15 cellular contexts compared by ENCODE assay signal in genomic region chr14:101973356-101973755, GRCh38. TPM values are rescaled to one million over a fixed set of nuclear protein-coding genes. Genes with fewer than 3 reads are reported as not detected.
DNase-seq lines count a peak whose midpoint lies in the region; ATAC-seq and TF ChIP-seq lines count a peak whose summit lies in the region.
"Had no signal": no experiment of that assay in that cellular context is flagged by ENCODE, and none has a peak within 500 bp of the region (broad histone marks: within the 10 kb centered on the region; RNA-seq: fewer than 3 reads in every experiment).

No MANE protein-coding gene starts in this region.

- no TSS peak for BruUV-seq in MCF 10A (replicated peaks; lab: Mats Ljungman, UMichigan)

- intact Hi-C loops in left ventricle myocardium inferior (cut with micrococcal nuclease): no loop called here
- intact Hi-C loops in cardiac septum (cut with DNase I): no loop called here
- intact Hi-C loops in MCF 10A (cut with micrococcal nuclease): no loop called here
- intact Hi-C loops in uterus (cut with DNase I; ENCODE audit: low total_unique reads): no loop called here

- POLR2A ChIA-PET in MCF 10A (lab: Yijun Ruan, JAX): interaction anchor here (0.9 to 4.0 kb wide), 7 partner anchors 8 to 1940 kb away, joined by 3 to 34 read pairs (median 4); partner anchors contain the start of gene DYNC1H1

- H3K9me3 ChIP-seq in left ventricle myocardium inferior (replicated peaks) (no peaks in the 10 kb centered on the region), uterus (no peaks in the 10 kb centered on the region)

- H3K36me3 Mint-ChIP-seq in MCF 10A (ENCODE audit: insufficient read depth, unreplicated experiment): peaks cover 64% of the 10 kb centered on the region

- ATAC-seq in omental fat pad (ENCODE audit: low FRiP score): no peak
- ATAC-seq: K562 had no signal

- peak overlapping the region; percentile 62 for H3K4me3 Mint-ChIP-seq in MCF 10A (ENCODE audit: unreplicated experiment)
- H3K4me3 Mint-ChIP-seq: activated naive CD8-positive, alpha-beta T cell treated with anti-CD3 and anti-CD28 coated beads, Interleukin-2, amount 10 ng/mL, durations not matched to agents 7 days and 5 days; nephron progenitor cell had no signal

- CTCF ChIA-PET in MCF 10A (lab: Yijun Ruan, JAX): interaction anchor here (0.7 to 4.6 kb wide), 4 partner anchors 12 to 1388 kb away, joined by 3 to 31 read pairs (median 3); no protein-coding TSS in a partner anchor

- peaks cover 38% of the 10 kb centered on the region for H3K36me3 ChIP-seq in left ventricle myocardium inferior
- no peaks in the 10 kb centered on the region for H3K36me3 ChIP-seq in uterus

- no peak overlapping the region for H3K4me3 ChIP-seq in left ventricle myocardium inferior
- no peak overlapping the region for H3K4me3 ChIP-seq in uterus
- H3K4me3 ChIP-seq: K562 had no signal

- no peak for TF ChIP-seq POLR2A in uterus (IDR thresholded peaks at IDR 0.05)

- no peak for TF ChIP-seq CTCF in left ventricle myocardium inferior (IDR thresholded peaks at IDR 0.05; ENCODE audit: borderline replicate concordance)
- TF ChIP-seq CTCF in MCF 10A (IDR thresholded peaks at IDR 0.05; ENCODE audit: unreplicated experiment): no peak
- no peak for TF ChIP-seq CTCF in uterus (IDR thresholded peaks at IDR 0.05)
- TF ChIP-seq CTCF in omental fat pad (IDR thresholded peaks at IDR 0.05): no peak

- no peaks in the 10 kb centered on the region for H3K27me3 Mint-ChIP-seq in MCF 10A (ENCODE audit: insufficient read depth, unreplicated experiment)
- H3K27me3 Mint-ChIP-seq: activated naive CD8-positive, alpha-beta T cell treated with anti-CD3 and anti-CD28 coated beads, Interleukin-2, amount 10 ng/mL, durations not matched to agents 7 days and 5 days had no signal

- peak overlapping the region; percentile 83 for H3K27ac ChIP-seq in left ventricle myocardium inferior (replicated peaks)
- peak overlapping the region; percentile 68 to 88 for H3K27ac ChIP-seq in uterus
- H3K27ac ChIP-seq: VCaP had no signal

- H3K9me3 Mint-ChIP-seq in MCF 10A (ENCODE audit: unreplicated experiment): no peaks in the 10 kb centered on the region
- H3K9me3 Mint-ChIP-seq: activated naive CD8-positive, alpha-beta T cell treated with anti-CD3 and anti-CD28 coated beads, Interleukin-2, amount 10 ng/mL, durations not matched to agents 7 days and 5 days; nephron progenitor cell had no signal

- peak overlapping the region; percentile 94 for H3K27ac Mint-ChIP-seq in MCF 10A (ENCODE audit: low read depth, unreplicated experiment)
- H3K27ac Mint-ChIP-seq: activated naive CD8-positive, alpha-beta T cell treated with anti-CD3 and anti-CD28 coated beads, Interleukin-2, amount 10 ng/mL, durations not matched to agents 7 days and 5 days; nephron progenitor cell had no signal

- H3K4me1 ChIP-seq in left ventricle myocardium inferior: peaks cover 66% of the 10 kb centered on the region
- peaks cover 0 to 12% of the 10 kb centered on the region in 2 donors for H3K4me1 ChIP-seq in uterus

- no peak for DNase-seq in left ventricle myocardium inferior
- no peak for DNase-seq in cardiac septum (ENCODE audit: low spot score)
- DNase-seq in MCF 10A (ENCODE audit: unreplicated experiment): peak; percentile 22
- peak; percentile 31 to 48 for DNase-seq in lung microvascular endothelial cell (ENCODE audit: low read depth in 2 of 2)
- DNase-seq in uterus: no peak
- DNase-seq in NCI-H2171 (lab: John Stamatoyannopoulos, UW): no peak
- DNase-seq in omental fat pad (ENCODE audit: low spot score): no peak
- no peak for DNase-seq in amniotic stem cell (lab: John Stamatoyannopoulos, UW)
- DNase-seq: activated naive CD8-positive, alpha-beta T cell treated with anti-CD3 and anti-CD28 coated beads, Interleukin-2, amount 10 ng/mL, durations not matched to agents 7 days and 5 days; DMS153; glutamatergic neuron; NCI-H774; nephron progenitor cell had no signal

- peaks cover 32% of the 10 kb centered on the region for H3K4me1 Mint-ChIP-seq in MCF 10A (ENCODE audit: insufficient read depth, unreplicated experiment)

- H3K27me3 ChIP-seq in left ventricle myocardium inferior (ENCODE audit: low read depth): no peaks in the 10 kb centered on the region
- no peaks in the 10 kb centered on the region for H3K27me3 ChIP-seq in uterus

RNA-seq across cellular contexts. Expression of gene DYNC1H1, which starts 9.0 kb away (rescaled TPM):
- total RNA-seq in left ventricle myocardium inferior: 402 TPM
- 575 TPM for total RNA-seq in cardiac septum
- 704 and 715 TPM in 2 replicates for total RNA-seq in MCF 10A (2022)
- total RNA-seq in lung microvascular endothelial cell: 255 and 265 TPM in 2 replicates
- 100 to 1,000 TPM; 251 to 634 (median 479) TPM for total RNA-seq in uterus
- 100 to 1,000 TPM; 440 to 541 (median 495) TPM for total RNA-seq in omental fat pad

Comparison
In these comparisons a context has a peak if more than half of its experiments do, and no peak if none do; other contexts are left out.
1. DNase-seq: peak in MCF 10A (single experiment) and lung microvascular endothelial cell (2 of 2); none in left ventricle myocardium inferior (single experiment), cardiac septum (single experiment), uterus (0 of 2), NCI-H2171 (single experiment), omental fat pad (single experiment) and amniotic stem cell (single experiment).